ENCODE assay signal across 8 cellular contexts in the genomic region with DNA sequence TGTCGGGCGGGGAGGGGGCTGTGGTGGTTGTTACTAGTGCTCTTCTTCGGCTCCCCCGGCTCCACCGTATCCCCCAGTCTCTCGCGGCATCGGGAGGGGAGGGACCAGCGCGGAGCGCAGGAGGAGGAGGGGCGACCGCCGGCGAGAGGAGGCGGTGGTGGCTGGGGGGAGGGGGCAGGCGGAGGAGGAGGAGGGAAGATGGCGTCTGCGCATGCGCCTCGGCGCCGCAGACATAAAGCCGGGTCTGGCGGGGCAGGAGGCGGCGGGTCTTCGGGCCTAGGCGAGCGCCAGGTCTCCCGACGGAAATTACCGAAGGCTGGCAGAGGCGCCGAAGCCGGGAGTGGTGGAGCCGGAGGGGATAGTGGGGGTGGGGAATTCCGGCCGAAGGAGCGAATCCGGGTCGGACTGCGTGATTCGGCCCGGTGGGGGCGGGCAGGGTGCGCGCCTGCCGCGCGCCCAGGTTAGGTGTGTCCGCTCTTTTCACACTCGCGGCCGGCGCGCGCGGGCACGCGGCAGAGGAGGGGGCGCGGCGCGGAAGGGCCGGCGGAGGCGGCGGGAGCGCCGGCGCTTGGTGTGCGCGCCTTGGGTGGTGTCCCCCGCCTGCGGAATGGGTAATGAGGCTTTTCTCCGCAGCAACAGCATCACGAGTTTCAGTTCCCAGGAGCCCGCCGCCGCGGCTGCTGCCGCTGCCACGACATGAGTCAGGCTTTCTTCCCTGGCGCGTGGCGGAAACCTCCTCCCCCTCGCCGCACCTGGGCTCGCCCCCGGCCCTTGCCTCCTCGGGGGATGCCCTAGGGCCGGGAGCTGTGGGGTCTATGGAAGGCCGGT. TPM values are rescaled to one million over a fixed set of nuclear protein-coding genes. Genes with fewer than 3 reads are reported as not detected.
DNase-seq lines count a peak whose midpoint lies in the region; ATAC-seq and TF ChIP-seq lines count a peak whose summit lies in the region.

No MANE protein-coding gene starts in this region.

- peak; percentile 72 to 75 for ATAC-seq in CD4-positive, CD25-positive, alpha-beta regulatory T cell (ENCODE audit: low read depth in 2 of 2)
- ATAC-seq in GM19452 (IDR thresholded peaks at IDR 0.05; ENCODE audit: unreplicated experiment) (peak; percentile 60), lower lobe of right lung (peak; percentile 95 to 96)
- ATAC-seq in activated CD8-positive, alpha-beta T cell treated with anti-CD3 and anti-CD28 coated beads for 36 hours, result peak; percentile 79

- peak overlapping the region; percentile 93 to 99 (median 98) for H3K4me3 Mint-ChIP-seq in CD4-positive, CD25-positive, alpha-beta regulatory T cell
- H3K4me3 Mint-ChIP-seq in activated CD8-positive, alpha-beta T cell treated with anti-CD3 and anti-CD28 coated beads for 36 hours, result peak overlapping the region; percentile 91

- no peaks in the 10 kb centered on the region for H3K9me3 ChIP-seq in CD4-positive, CD25-positive, alpha-beta regulatory T cell (ENCODE audit: control insufficient read depth in 2 of 2, low read length in 2 of 2)
- no peaks in the 10 kb centered on the region for H3K9me3 ChIP-seq in lower lobe of right lung

- peaks cover 0 to 2% (median 0%) of the 10 kb centered on the region in 7 donors for H3K9me3 Mint-ChIP-seq in CD4-positive, CD25-positive, alpha-beta regulatory T cell
- no peaks in the 10 kb centered on the region for H3K9me3 Mint-ChIP-seq in activated CD8-positive, alpha-beta T cell treated with anti-CD3 and anti-CD28 coated beads for 36 hours

- H3K4me1 ChIP-seq in CD4-positive, CD25-positive, alpha-beta regulatory T cell (ENCODE audit: control insufficient read depth, insufficient read depth, low read length, poor library complexity, severe bottlenecking), result peaks cover 22% of the 10 kb centered on the region
- H3K4me1 ChIP-seq in lower lobe of right lung, result peaks cover 40% of the 10 kb centered on the region

- CTCF ChIA-PET in activated CD8-positive, alpha-beta T cell treated with anti-CD3 and anti-CD28 coated beads for 36 hours (lab: Charles Lee), result interaction anchor here (2.1 kb wide), 1 partner anchor 95 kb away, joined by 5 read pairs; no protein-coding TSS in a partner anchor

- no peaks in the 10 kb centered on the region for H3K36me3 Mint-ChIP-seq in CD4-positive, CD25-positive, alpha-beta regulatory T cell
- peaks cover 5% of the 10 kb centered on the region for H3K36me3 Mint-ChIP-seq in activated CD8-positive, alpha-beta T cell treated with anti-CD3 and anti-CD28 coated beads for 36 hours (ENCODE audit: low read depth)

- intact Hi-C loops in activated CD8-positive, alpha-beta T cell treated with anti-CD3 and anti-CD28 coated beads for 36 hours (cut with micrococcal nuclease), result loop anchor here (5.0 kb wide), 1 partner anchor 95 kb away; no protein-coding TSS in a partner anchor
- intact Hi-C loops in lower lobe of right lung (cut with DNase I), result no loop called here

- H3K4me1 Mint-ChIP-seq in CD4-positive, CD25-positive, alpha-beta regulatory T cell, result peaks cover 4 to 39% (median 36%) of the 10 kb centered on the region in 4 donors
- peaks cover 37% of the 10 kb centered on the region for H3K4me1 Mint-ChIP-seq in activated CD8-positive, alpha-beta T cell treated with anti-CD3 and anti-CD28 coated beads for 36 hours (ENCODE audit: low read depth)

- peak overlapping the region; percentile 91 to 93 (median 91) for H3K27ac Mint-ChIP-seq in CD4-positive, CD25-positive, alpha-beta regulatory T cell
- peak overlapping the region; percentile 92 for H3K27ac Mint-ChIP-seq in activated CD8-positive, alpha-beta T cell treated with anti-CD3 and anti-CD28 coated beads for 36 hours

- no peak for TF ChIP-seq CTCF in activated CD8-positive, alpha-beta T cell treated with anti-CD3 and anti-CD28 coated beads for 36 hours (IDR thresholded peaks at IDR 0.05)
- TF ChIP-seq CTCF in lower lobe of right lung (IDR thresholded peaks at IDR 0.05), result no peak

- POLR2A ChIA-PET in activated CD8-positive, alpha-beta T cell treated with anti-CD3 and anti-CD28 coated beads for 36 hours (lab: Charles Lee), result no interaction called here

- peak overlapping the region; percentile 65 for H3K4me3 ChIP-seq in CD4-positive, CD25-positive, alpha-beta regulatory T cell (ENCODE audit: low read depth, low read length)
- peak overlapping the region; percentile 93 for H3K4me3 ChIP-seq in lower lobe of right lung

- H3K36me3 ChIP-seq in CD4-positive, CD25-positive, alpha-beta regulatory T cell (ENCODE audit: control insufficient read depth, insufficient read depth, low read length), result no peaks in the 10 kb centered on the region
- H3K36me3 ChIP-seq in lower lobe of right lung, result no peaks in the 10 kb centered on the region

- H3K27me3 ChIP-seq in CD4-positive, CD25-positive, alpha-beta regulatory T cell (ENCODE audit: control insufficient read depth, insufficient read depth, low read length), result no peaks in the 10 kb centered on the region
- H3K27me3 ChIP-seq in lower lobe of right lung (ENCODE audit: low read depth), result no peaks in the 10 kb centered on the region

- peak overlapping the region; percentile 90 for H3K27ac ChIP-seq in CD4-positive, CD25-positive, alpha-beta regulatory T cell (ENCODE audit: insufficient read depth, low read length, poor library complexity, severe bottlenecking)
- peak overlapping the region; percentile 95 for H3K27ac ChIP-seq in lower lobe of right lung

- DNase-seq in CD4-positive, CD25-positive, alpha-beta regulatory T cell, result peak; percentile 93 to 94 (median 94)
- DNase-seq in HK-2 (ENCODE audit: unreplicated experiment), result peak; percentile 95
- peak; percentile 94 for DNase-seq in NCI-H82 treated with DMSO at 0.1 percent for 48 hours (lab: John Stamatoyannopoulos, UW; ENCODE audit: unreplicated experiment)
- peak; percentile 96 for DNase-seq in activated CD8-positive, alpha-beta T cell treated with anti-CD3 and anti-CD28 coated beads for 36 hours
- peak; percentile 99 for DNase-seq in ecto neural progenitor cell (ENCODE audit: low spot score)
- peak; percentile 98 for DNase-seq in lower lobe of right lung
- DNase-seq in stimulated activated CD4-positive, alpha-beta T cell treated with anti-CD3 and anti-CD28 coated beads, TNF-alpha, amount 100 ng/mL, for 1 hour (ENCODE audit: low read depth in 3 of 3, low spot score in 1 of 3), result peak; percentile 92 to 93 (median 92)

- peaks cover 9% of the 10 kb centered on the region for H3K27me3 Mint-ChIP-seq in CD4-positive, CD25-positive, alpha-beta regulatory T cell
- H3K27me3 Mint-ChIP-seq in activated CD8-positive, alpha-beta T cell treated with anti-CD3 and anti-CD28 coated beads for 36 hours, result no peaks in the 10 kb centered on the region

RNA-seq across cellular contexts. Expression of gene TSC22D1, which starts 1.3 kb away (rescaled TPM):
- total RNA-seq in CD4-positive, CD25-positive, alpha-beta regulatory T cell, result 35.9 TPM
- 1 to 10 TPM; 4.0 to 8.1 (median 4.1) TPM for polyA plus RNA-seq in CD4-positive, CD25-positive, alpha-beta regulatory T cell
- total RNA-seq in activated CD8-positive, alpha-beta T cell treated with anti-CD3 and anti-CD28 coated beads for 36 hours, result 1 to 10 TPM; 7.6 to 9.6 TPM
- total RNA-seq in lower lobe of right lung, result 163 TPM

Comparison
In these comparisons a context has a peak if more than half of its experiments do, and no peak if none do; other contexts are left out.
1. Peak in every context shown above with its lines: DNase-seq, ATAC-seq, H3K4me3 ChIP-seq and H3K27ac ChIP-seq.